ENCODE assay signal across 17 cellular contexts in genomic region chr2:218382785-218383184, GRCh38. TPM values are rescaled to one million over a fixed set of nuclear protein-coding genes. Genes with fewer than 3 reads are reported as not detected.
DNase-seq lines count a peak whose midpoint lies in the region; ATAC-seq and TF ChIP-seq lines count a peak whose summit lies in the region.
"Had no signal": no experiment of that assay in that cellular context is flagged by ENCODE, and none has a peak within 500 bp of the region (broad histone marks: within the 10 kb centered on the region; RNA-seq: fewer than 3 reads in every experiment).

No MANE protein-coding gene starts in this region.

- TF ChIP-seq RAD21 in liver (IDR thresholded peaks at IDR 0.05), result no peak

- no peaks in the 10 kb centered on the region for H3K27me3 ChIP-seq in adrenal gland
- H3K27me3 ChIP-seq in liver (ENCODE audit: control insufficient read depth in 4 of 4, insufficient read depth in 4 of 4, low read length in 3 of 4), result no peaks in the 10 kb centered on the region
- peaks cover 0 to 3% (median 0%) of the 10 kb centered on the region in 3 donors for H3K27me3 ChIP-seq in skeletal muscle tissue (ENCODE audit: control insufficient read depth in 3 of 3, insufficient read depth in 3 of 3, low read length in 3 of 3)
- H3K27me3 ChIP-seq in upper lobe of right lung, result no peaks in the 10 kb centered on the region
- H3K27me3 ChIP-seq: Peyer's patch had no signal

- no peak overlapping the region for H3K9ac ChIP-seq in liver (ENCODE audit: low read depth in 1 of 2, low read length in 2 of 2)
- H3K9ac ChIP-seq in skeletal muscle tissue (ENCODE audit: low read depth in 1 of 3, low read length in 3 of 3), result no peak overlapping the region

- no peak for ATAC-seq in upper lobe of right lung

- H3K4me1 ChIP-seq in adrenal gland (replicated peaks in 1 of 2), result peaks cover 0 to 7% of the 10 kb centered on the region in 2 donors
- H3K4me1 ChIP-seq in liver (ENCODE audit: control insufficient read depth in 4 of 4, insufficient read depth in 4 of 4, low read length in 3 of 4), result peaks cover 0 to 8% (median 3%) of the 10 kb centered on the region in 4 donors
- peaks cover 0 to 9% (median 6%) of the 10 kb centered on the region in 3 donors for H3K4me1 ChIP-seq in skeletal muscle tissue (ENCODE audit: control insufficient read depth in 3 of 3, insufficient read depth in 3 of 3, low read length in 3 of 3)
- peaks cover 4% of the 10 kb centered on the region for H3K4me1 ChIP-seq in upper lobe of right lung

- intact Hi-C loops in adrenal gland (cut with DNase I) (no loop called here), upper lobe of right lung (cut with DNase I) (no loop called here), head of caudate nucleus (cut with DNase I) (no loop called here)

- no peaks in the 10 kb centered on the region for H3K36me3 ChIP-seq in adrenal gland (replicated peaks in 1 of 2)
- no peaks in the 10 kb centered on the region for H3K36me3 ChIP-seq in liver (ENCODE audit: control insufficient read depth in 4 of 4, insufficient read depth in 3 of 4, low read depth in 1 of 4, low read length in 3 of 4)
- H3K36me3 ChIP-seq in skeletal muscle tissue (ENCODE audit: control insufficient read depth in 3 of 3, insufficient read depth in 3 of 3, low read length in 3 of 3), result no peaks in the 10 kb centered on the region
- no peaks in the 10 kb centered on the region for H3K36me3 ChIP-seq in upper lobe of right lung
- H3K36me3 ChIP-seq: Peyer's patch had no signal

- H3K27ac ChIP-seq in adrenal gland, result peak overlapping the region; percentile 11 to 91 (median 42)
- peak overlapping the region; percentile 5 to 67 for H3K27ac ChIP-seq in liver (ENCODE audit: low read depth in 1 of 2, low read length in 2 of 2)
- H3K27ac ChIP-seq in skeletal muscle tissue (ENCODE audit: low read depth, low read length), result peak overlapping the region; percentile 36
- peak overlapping the region; percentile 79 for H3K27ac ChIP-seq in upper lobe of right lung

- WGBS in adrenal gland, 4 donors, result 88 to 100% (median 91%) methylated on average over 4 to 6 of the region's 6 CpGs
- WGBS in liver, result 94% methylated on average over 6 of the region's 6 CpGs

- H3K9me3 ChIP-seq in adrenal gland (replicated peaks in 1 of 3), result no peaks in the 10 kb centered on the region
- H3K9me3 ChIP-seq in liver (ENCODE audit: control insufficient read depth in 4 of 4, low read length in 3 of 4), result no peaks in the 10 kb centered on the region
- no peaks in the 10 kb centered on the region for H3K9me3 ChIP-seq in skeletal muscle tissue (ENCODE audit: control insufficient read depth in 3 of 3, low read length in 3 of 3)
- no peaks in the 10 kb centered on the region for H3K9me3 ChIP-seq in upper lobe of right lung
- H3K9me3 ChIP-seq: Peyer's patch had no signal

- peak overlapping the region in 1 of 4 donors; percentile 34 for H3K4me3 ChIP-seq in adrenal gland
- no peak overlapping the region for H3K4me3 ChIP-seq in liver (ENCODE audit: low read depth in 1 of 3, low read length in 3 of 3)
- no peak overlapping the region for H3K4me3 ChIP-seq in skeletal muscle tissue (ENCODE audit: low read length in 3 of 3)
- peak overlapping the region; percentile 40 for H3K4me3 ChIP-seq in upper lobe of right lung
- H3K4me3 ChIP-seq: Peyer's patch had no signal

- DNase-seq in adrenal gland (no peak), upper lobe of right lung (no peak), head of caudate nucleus (no peak), SHP77 treated with DMSO at 0.1 percent for 48 hours (lab: John Stamatoyannopoulos, UW) (no peak), MV-4-11 (lab: John Stamatoyannopoulos, UW) (no peak)
- DNase-seq: ACHN; CD8-positive, alpha-beta memory T cell; H9; NCI-H1417 treated with DMSO at 0.1 percent for 48 hours; NCI-H2029 treated with DMSO at 0.1 percent for 48 hours; NCI-H510A treated with DMSO at 0.1 percent for 48 hours; Peyer's patch; SHP77 had no signal

- no peak for TF ChIP-seq CTCF in adrenal gland (IDR thresholded peaks at IDR 0.05)
- TF ChIP-seq CTCF in liver (IDR thresholded peaks at IDR 0.05; ENCODE audit: low read depth, low read length, missing input control), result no peak
- no peak for TF ChIP-seq CTCF in upper lobe of right lung (IDR thresholded peaks at IDR 0.05)

- no peak for TF ChIP-seq POLR2A in adrenal gland (IDR thresholded peaks at IDR 0.05)

TF ChIP-seq in liver, 16 proteins besides CTCF, POLR2A, EP300 and RAD21:
- TF ChIP-seq HNF4G (IDR thresholded peaks at IDR 0.05) (no peak), JUND (IDR thresholded peaks at IDR 0.05) (no peak), TAF1 (conservative IDR thresholded peaks at IDR 0.05) (no peak), ATF3 (IDR thresholded peaks at IDR 0.05) (no peak), FOXA1 (IDR thresholded peaks at IDR 0.05) (no peak)

RNA-seq across cellular contexts. Expression of gene SLC11A1, which starts 0.7 kb away (rescaled TPM):
- total RNA-seq in adrenal gland (10 to 100 TPM in 7 of 8 donors, 1 to 10 TPM in 1; 6.2 to 83.6 (median 40.0) TPM), liver (10 to 100 TPM in 1 of 2 donors, 1 to 10 TPM in 1; 1.4 to 23.0 TPM), skeletal muscle tissue (1.0 TPM), upper lobe of right lung (302 TPM)
- polyA plus RNA-seq in adrenal gland (10 to 100 TPM in 2 of 3 donors, 1 to 10 TPM in 1; 6.3 to 89.9 (median 31.8) TPM), liver (1 to 10 TPM; 2.7 to 3.8 TPM)

RNA-seq across cellular contexts. Expression of gene CTDSP1, which starts 16.9 kb away (rescaled TPM):
- 100 to 1,000 TPM in 6 of 8 donors, 10 to 100 TPM in 2; 62.7 to 161 (median 124) TPM for total RNA-seq in adrenal gland
- polyA plus RNA-seq in adrenal gland, result 100 to 1,000 TPM in 1 of 3 donors, 10 to 100 TPM in 2; 34.0 to 119 (median 98.9) TPM
- total RNA-seq in liver, result 10 to 100 TPM; 46.6 to 66.5 TPM
- polyA plus RNA-seq in liver, result 10 to 100 TPM; 38.3 to 76.5 TPM
- 44.4 TPM for total RNA-seq in skeletal muscle tissue
- 169 TPM for total RNA-seq in upper lobe of right lung

RNA-seq across cellular contexts. Expression of gene CATIP, which starts 26.1 kb away (rescaled TPM):
- total RNA-seq in adrenal gland (1 to 10 TPM in 1 of 8 donors, under 1 TPM in 3, not detected in 4; 0.46 to 3.2 (median 0.57) TPM), liver (not detected), skeletal muscle tissue (not detected), upper lobe of right lung (0.64 TPM)
- polyA plus RNA-seq in adrenal gland (1 to 10 TPM in 1 of 3 donors, under 1 TPM in 2; 0.11 to 2.4 (median 0.27) TPM), liver (under 1 TPM; 0.05 to 0.35 TPM)
- total RNA-seq: CD8-positive, alpha-beta memory T cell; H9; HT-29; LHCN-M2; Peyer's patch had no signal
- polyA plus RNA-seq: CD8-positive, alpha-beta memory T cell had no signal

RNA-seq across cellular contexts. Expression of gene VIL1, which starts 36.1 kb away (rescaled TPM):
- total RNA-seq in adrenal gland (under 1 TPM in 2 of 8 donors, not detected in 6; 0.47 to 0.53 TPM), liver (10 to 100 TPM; 42.3 to 72.0 TPM), skeletal muscle tissue (not detected), upper lobe of right lung (not detected)
- polyA plus RNA-seq in adrenal gland (under 1 TPM; 0.09 to 0.40 (median 0.10) TPM), liver (10 to 100 TPM; 16.4 to 21.0 TPM)
- total RNA-seq: CD8-positive, alpha-beta memory T cell; LHCN-M2 had no signal
- polyA plus RNA-seq: CD8-positive, alpha-beta memory T cell had no signal
